Comparison of ENCODE assay signal across 24 cellular contexts in genomic region chr22:22479999-22480532, GRCh38. TPM values are rescaled to one million over a fixed set of nuclear protein-coding genes. Genes with fewer than 3 reads are reported as not detected.
"Had no signal": no experiment of that assay in that cellular context is flagged by ENCODE, and none has a peak within 500 bp of the region (broad histone marks: within the 10 kb centered on the region; RNA-seq: fewer than 3 reads in every experiment).

No MANE protein-coding gene starts in this region.

- H3K4me1 ChIP-seq: body of pancreas, esophagus squamous epithelium, gastrocnemius medialis, left ventricle myocardium inferior, tibial nerve, vagina had no signal

- H3K9me3 ChIP-seq: body of pancreas, esophagus squamous epithelium, gastrocnemius medialis, left ventricle myocardium inferior, tibial nerve, vagina had no signal

- H3K27ac ChIP-seq: body of pancreas, esophagus squamous epithelium, gastrocnemius medialis, left ventricle myocardium inferior, tibial nerve, vagina, WERI-Rb-1 had no signal

- H3K36me3 ChIP-seq: esophagus squamous epithelium, gastrocnemius medialis, left ventricle myocardium inferior, tibial nerve, vagina, WERI-Rb-1 had no signal

- DNase-seq: activated CD4-positive, alpha-beta T cell treated with anti-CD3 and anti-CD28 coated beads for 36 hours; activated CD4-positive, alpha-beta T cell treated with anti-CD3 and anti-CD28 coated beads, Interleukin-2, amount 50 U/mL, for 48 hours; amniotic stem cell; body of pancreas; caudate nucleus; effector memory CD8-positive, alpha-beta T cell; esophagus squamous epithelium; gastrocnemius medialis; head of caudate nucleus; kidney; left ventricle myocardium inferior; mammary epithelial cell; nephron progenitor cell; nucleus accumbens; small intestine; stimulated activated CD4-positive, alpha-beta T cell treated with anti-CD3 and anti-CD28 coated beads, Interleukin-15, amount 100 ng/mL, for 24 hours; stimulated activated CD4-positive, alpha-beta T cell treated with anti-CD3 and anti-CD28 coated beads, Interleukin-2, amount 100 ng/mL, for 48 hours; WERI-Rb-1 had no signal

- ATAC-seq: activated CD4-positive, alpha-beta T cell treated with anti-CD3 and anti-CD28 coated beads for 36 hours; body of pancreas; effector memory CD8-positive, alpha-beta T cell; gastrocnemius medialis had no signal

- H3K4me3 ChIP-seq: body of pancreas, esophagus squamous epithelium, gastrocnemius medialis, left ventricle myocardium inferior, tibial nerve, vagina had no signal

- FAIRE-seq: kidney, small intestine had no signal

- H3K27me3 ChIP-seq: body of pancreas, esophagus squamous epithelium, gastrocnemius medialis, tibial nerve, vagina had no signal

RNA-seq across cellular contexts. Expression of gene ZNF280A, which starts 40.0 kb away (rescaled TPM):
- total RNA-seq: activated CD4-positive, alpha-beta T cell treated with anti-CD3 and anti-CD28 coated beads for 36 hours; activated T-helper 1 cell treated with anti-CD3 and anti-CD28 coated beads, Interleukin-12 subunit alpha, Interleukin-12 subunit beta, Interleukin-2, Interleukin-4 antibody, amounts not matched to agents 30 ng/mL and 10 ng/mL and 1 ng/mL, durations not matched to agents 14 hours and 24 hours and 36 hours; body of pancreas; esophagus squamous epithelium; gastrocnemius medialis; kidney; left ventricle myocardium inferior; mammary epithelial cell; myocyte; posterior vena cava; T-helper 2 cell treated with Interferon-gamma antibody and Interleukin-4, amounts not matched to agents 100 ng/mL and 5 ng/mL, for 36 hours; vagina had no signal
- polyA plus RNA-seq: mammary epithelial cell, small intestine had no signal
